1 cellular context compared by ENCODE assay signal in the genomic region with DNA sequence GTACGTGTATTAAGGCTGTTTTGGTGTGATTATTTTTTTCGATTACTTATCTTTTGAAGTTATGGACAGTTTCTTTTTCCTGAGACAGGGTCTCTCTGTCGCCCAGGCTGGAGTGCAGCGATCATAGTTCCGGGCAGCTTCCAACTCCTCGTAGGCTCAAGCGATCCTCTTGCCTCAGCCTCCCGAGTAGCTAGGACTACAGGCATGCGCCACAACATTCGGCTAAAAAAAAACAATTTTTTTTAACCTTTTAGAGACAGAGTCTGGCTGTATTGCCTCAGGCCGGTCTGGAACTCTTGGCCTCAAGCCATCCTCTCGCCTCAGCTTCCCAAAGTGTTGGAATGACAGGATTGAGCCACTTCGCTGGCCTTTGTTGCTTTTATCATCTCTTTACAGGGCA.
TF ChIP-seq lines count a peak whose summit lies in the region.

No MANE protein-coding gene starts in this region.

TF ChIP-seq in HepG2, 621 proteins besides CTCF, POLR2A, EP300 and RAD21:
- TF ChIP-seq JUNB (CRISPR knock-in tag; IDR thresholded peaks at IDR 0.05; ENCODE audit: borderline replicate concordance) (no peak), ZNF317 (CRISPR knock-in tag; IDR thresholded peaks at IDR 0.05) (no peak), ZBTB21 (CRISPR knock-in tag; IDR thresholded peaks at IDR 0.05) (0 out of 2 replicates have a peak, but pooled peaks have one; percentile 12), ATF1 (CRISPR knock-in tag; IDR thresholded peaks at IDR 0.05) (0 out of 2 replicates have a peak, but pooled peaks have one; percentile 26), GATAD1 (CRISPR knock-in tag; IDR thresholded peaks at IDR 0.05) (peak; percentile 74), HOXA9 (CRISPR knock-in tag; IDR thresholded peaks at IDR 0.05; ENCODE audit: borderline replicate concordance) (0 out of 2 replicates have a peak, but pooled peaks have one; percentile 0), IKZF4 (CRISPR knock-in tag; IDR thresholded peaks at IDR 0.05; ENCODE audit: borderline replicate concordance, low read depth, not compliant biosample characterization) (no peak), ARNT2 (CRISPR knock-in tag; IDR thresholded peaks at IDR 0.05; ENCODE audit: low read depth) (0 out of 2 replicates have a peak, but pooled peaks have one; percentile 24), HMGA1 (CRISPR knock-in tag; conservative IDR thresholded peaks at IDR 0.05) (no peak), ZNF652 (CRISPR knock-in tag; IDR thresholded peaks at IDR 0.05; ENCODE audit: borderline replicate concordance, low read depth) (peak; percentile 51; the same call in 1 of the 2 replicates), PHB2 (IDR thresholded peaks at IDR 0.05; ENCODE audit: partially characterized antibody) (no peak), ZNF143 (CRISPR knock-in tag; IDR thresholded peaks at IDR 0.05) (no peak), KAT7 (CRISPR knock-in tag; IDR thresholded peaks at IDR 0.05; ENCODE audit: borderline replicate concordance) (no peak), SATB2 (CRISPR knock-in tag; IDR thresholded peaks at IDR 0.05) (no peak), SRSF4 (IDR thresholded peaks at IDR 0.05; ENCODE audit: low read depth, low read length, poor library complexity, severe bottlenecking) (no peak), ZNF383 (CRISPR knock-in tag; IDR thresholded peaks at IDR 0.05; ENCODE audit: borderline replicate concordance) (no peak), ZNF441 (CRISPR knock-in tag; IDR thresholded peaks at IDR 0.05; ENCODE audit: borderline replicate concordance) (no peak), GZF1 (CRISPR knock-in tag; IDR thresholded peaks at IDR 0.05) (no peak), TOE1 (CRISPR knock-in tag; IDR thresholded peaks at IDR 0.05) (no peak), ZKSCAN8 (CRISPR knock-in tag; IDR thresholded peaks at IDR 0.05; ENCODE audit: borderline replicate concordance) (0 out of 2 replicates have a peak, but pooled peaks have one; percentile 32), KDM2A (CRISPR knock-in tag; IDR thresholded peaks at IDR 0.05; ENCODE audit: borderline replicate concordance, low read depth) (0 out of 2 replicates have a peak, but pooled peaks have one; percentile 3), MTF1 (CRISPR knock-in tag; IDR thresholded peaks at IDR 0.05) (no peak), RXRB (CRISPR knock-in tag; IDR thresholded peaks at IDR 0.05; ENCODE audit: borderline replicate concordance) (0 out of 2 replicates have a peak, but pooled peaks have one; percentile 9)
- TF ChIP-seq, protein P1, sequence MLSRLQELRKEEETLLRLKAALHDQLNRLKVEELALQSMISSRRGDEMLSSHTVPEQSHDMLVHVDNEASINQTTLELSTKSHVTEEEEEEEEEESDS (CRISPR knock-in tag; IDR thresholded peaks at IDR 0.05; ENCODE audit: borderline replicate concordance), result 0 out of 2 replicates have a peak, but pooled peaks have one; percentile 11
- TF ChIP-seq, protein P2, sequence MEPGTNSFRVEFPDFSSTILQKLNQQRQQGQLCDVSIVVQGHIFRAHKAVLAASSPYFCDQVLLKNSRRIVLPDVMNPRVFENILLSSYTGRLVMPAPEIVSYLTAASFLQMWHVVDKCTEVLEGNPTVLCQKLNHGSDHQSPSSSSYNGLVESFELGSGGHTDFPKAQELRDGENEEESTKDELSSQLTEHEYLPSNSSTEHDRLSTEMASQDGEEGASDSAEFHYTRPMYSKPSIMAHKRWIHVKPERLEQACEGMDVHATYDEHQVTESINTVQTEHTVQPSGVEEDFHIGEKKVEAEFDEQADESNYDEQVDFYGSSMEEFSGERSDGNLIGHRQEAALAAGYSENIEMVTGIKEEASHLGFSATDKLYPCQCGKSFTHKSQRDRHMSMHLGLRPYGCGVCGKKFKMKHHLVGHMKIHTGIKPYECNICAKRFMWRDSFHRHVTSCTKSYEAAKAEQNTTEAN (CRISPR knock-in tag; conservative IDR thresholded peaks at IDR 0.05), result no peak
- TF ChIP-seq, protein P3, sequence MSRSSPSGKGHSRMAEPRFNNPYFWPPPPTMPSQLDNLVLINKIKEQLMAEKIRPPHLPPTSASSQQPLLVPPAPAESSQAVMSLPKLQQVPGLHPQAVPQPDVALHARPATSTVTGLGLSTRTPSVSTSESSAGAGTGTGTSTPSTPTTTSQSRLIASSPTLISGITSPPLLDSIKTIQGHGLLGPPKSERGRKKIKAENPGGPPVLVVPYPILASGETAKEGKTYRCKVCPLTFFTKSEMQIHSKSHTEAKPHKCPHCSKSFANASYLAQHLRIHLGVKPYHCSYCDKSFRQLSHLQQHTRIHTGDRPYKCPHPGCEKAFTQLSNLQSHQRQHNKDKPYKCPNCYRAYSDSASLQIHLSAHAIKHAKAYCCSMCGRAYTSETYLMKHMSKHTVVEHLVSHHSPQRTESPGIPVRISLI (CRISPR knock-in tag; IDR thresholded peaks at IDR 0.05; ENCODE audit: borderline replicate concordance), result peak; percentile 46; the same call in 1 of the 2 replicates
- TF ChIP-seq, protein P4, sequence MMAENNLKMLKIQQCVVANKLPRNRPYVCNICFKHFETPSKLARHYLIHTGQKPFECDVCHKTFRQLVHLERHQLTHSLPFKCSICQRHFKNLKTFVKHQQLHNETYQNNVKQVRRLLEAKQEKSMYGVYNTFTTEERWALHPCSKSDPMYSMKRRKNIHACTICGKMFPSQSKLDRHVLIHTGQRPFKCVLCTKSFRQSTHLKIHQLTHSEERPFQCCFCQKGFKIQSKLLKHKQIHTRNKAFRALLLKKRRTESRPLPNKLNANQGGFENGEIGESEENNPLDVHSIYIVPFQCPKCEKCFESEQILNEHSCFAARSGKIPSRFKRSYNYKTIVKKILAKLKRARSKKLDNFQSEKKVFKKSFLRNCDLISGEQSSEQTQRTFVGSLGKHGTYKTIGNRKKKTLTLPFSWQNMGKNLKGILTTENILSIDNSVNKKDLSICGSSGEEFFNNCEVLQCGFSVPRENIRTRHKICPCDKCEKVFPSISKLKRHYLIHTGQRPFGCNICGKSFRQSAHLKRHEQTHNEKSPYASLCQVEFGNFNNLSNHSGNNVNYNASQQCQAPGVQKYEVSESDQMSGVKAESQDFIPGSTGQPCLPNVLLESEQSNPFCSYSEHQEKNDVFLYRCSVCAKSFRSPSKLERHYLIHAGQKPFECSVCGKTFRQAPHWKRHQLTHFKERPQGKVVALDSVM (CRISPR knock-in tag; IDR thresholded peaks at IDR 0.05), result peak; percentile 83
